1 cellular context compared by ENCODE assay signal in the genomic region with DNA sequence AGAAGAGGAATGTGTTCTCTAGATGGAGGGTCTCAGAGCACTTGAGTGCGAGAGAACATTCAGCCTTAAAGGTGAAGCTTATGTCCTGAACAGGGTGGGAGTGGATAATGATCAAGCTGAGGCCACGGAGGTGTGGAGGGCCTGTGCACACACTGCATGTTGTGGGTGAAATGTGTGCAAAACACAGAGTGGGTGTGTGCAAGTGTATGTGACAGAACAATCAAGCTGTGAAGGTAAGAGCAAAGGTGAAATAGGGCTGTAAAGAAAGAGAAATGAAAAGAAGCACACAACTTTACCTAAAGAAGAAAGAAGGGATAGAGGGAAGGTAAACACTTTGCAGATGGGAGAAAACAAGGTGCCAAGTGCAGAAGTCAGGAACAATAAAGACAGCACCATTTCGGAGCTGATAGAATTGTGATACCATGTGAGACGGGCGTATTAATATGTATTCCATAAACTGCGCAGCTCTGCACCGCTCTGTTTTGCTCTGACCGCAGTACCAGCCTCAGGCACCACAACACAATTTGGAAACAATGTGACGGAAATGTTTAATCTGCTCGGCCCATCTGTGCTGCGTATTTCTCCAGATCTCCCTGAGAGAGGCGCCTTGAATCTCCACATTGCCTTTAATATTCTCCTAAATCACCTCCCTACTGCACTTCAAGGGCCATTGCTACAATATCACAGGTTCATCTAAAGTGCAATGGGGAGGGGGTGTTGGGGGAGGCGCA.
TF ChIP-seq lines count a peak whose summit lies in the region.

No MANE protein-coding gene starts in this region.

TF ChIP-seq in GM23338, 12 proteins besides CTCF, POLR2A, EP300 and RAD21 (continued from another document):
- TF ChIP-seq, protein P1, sequence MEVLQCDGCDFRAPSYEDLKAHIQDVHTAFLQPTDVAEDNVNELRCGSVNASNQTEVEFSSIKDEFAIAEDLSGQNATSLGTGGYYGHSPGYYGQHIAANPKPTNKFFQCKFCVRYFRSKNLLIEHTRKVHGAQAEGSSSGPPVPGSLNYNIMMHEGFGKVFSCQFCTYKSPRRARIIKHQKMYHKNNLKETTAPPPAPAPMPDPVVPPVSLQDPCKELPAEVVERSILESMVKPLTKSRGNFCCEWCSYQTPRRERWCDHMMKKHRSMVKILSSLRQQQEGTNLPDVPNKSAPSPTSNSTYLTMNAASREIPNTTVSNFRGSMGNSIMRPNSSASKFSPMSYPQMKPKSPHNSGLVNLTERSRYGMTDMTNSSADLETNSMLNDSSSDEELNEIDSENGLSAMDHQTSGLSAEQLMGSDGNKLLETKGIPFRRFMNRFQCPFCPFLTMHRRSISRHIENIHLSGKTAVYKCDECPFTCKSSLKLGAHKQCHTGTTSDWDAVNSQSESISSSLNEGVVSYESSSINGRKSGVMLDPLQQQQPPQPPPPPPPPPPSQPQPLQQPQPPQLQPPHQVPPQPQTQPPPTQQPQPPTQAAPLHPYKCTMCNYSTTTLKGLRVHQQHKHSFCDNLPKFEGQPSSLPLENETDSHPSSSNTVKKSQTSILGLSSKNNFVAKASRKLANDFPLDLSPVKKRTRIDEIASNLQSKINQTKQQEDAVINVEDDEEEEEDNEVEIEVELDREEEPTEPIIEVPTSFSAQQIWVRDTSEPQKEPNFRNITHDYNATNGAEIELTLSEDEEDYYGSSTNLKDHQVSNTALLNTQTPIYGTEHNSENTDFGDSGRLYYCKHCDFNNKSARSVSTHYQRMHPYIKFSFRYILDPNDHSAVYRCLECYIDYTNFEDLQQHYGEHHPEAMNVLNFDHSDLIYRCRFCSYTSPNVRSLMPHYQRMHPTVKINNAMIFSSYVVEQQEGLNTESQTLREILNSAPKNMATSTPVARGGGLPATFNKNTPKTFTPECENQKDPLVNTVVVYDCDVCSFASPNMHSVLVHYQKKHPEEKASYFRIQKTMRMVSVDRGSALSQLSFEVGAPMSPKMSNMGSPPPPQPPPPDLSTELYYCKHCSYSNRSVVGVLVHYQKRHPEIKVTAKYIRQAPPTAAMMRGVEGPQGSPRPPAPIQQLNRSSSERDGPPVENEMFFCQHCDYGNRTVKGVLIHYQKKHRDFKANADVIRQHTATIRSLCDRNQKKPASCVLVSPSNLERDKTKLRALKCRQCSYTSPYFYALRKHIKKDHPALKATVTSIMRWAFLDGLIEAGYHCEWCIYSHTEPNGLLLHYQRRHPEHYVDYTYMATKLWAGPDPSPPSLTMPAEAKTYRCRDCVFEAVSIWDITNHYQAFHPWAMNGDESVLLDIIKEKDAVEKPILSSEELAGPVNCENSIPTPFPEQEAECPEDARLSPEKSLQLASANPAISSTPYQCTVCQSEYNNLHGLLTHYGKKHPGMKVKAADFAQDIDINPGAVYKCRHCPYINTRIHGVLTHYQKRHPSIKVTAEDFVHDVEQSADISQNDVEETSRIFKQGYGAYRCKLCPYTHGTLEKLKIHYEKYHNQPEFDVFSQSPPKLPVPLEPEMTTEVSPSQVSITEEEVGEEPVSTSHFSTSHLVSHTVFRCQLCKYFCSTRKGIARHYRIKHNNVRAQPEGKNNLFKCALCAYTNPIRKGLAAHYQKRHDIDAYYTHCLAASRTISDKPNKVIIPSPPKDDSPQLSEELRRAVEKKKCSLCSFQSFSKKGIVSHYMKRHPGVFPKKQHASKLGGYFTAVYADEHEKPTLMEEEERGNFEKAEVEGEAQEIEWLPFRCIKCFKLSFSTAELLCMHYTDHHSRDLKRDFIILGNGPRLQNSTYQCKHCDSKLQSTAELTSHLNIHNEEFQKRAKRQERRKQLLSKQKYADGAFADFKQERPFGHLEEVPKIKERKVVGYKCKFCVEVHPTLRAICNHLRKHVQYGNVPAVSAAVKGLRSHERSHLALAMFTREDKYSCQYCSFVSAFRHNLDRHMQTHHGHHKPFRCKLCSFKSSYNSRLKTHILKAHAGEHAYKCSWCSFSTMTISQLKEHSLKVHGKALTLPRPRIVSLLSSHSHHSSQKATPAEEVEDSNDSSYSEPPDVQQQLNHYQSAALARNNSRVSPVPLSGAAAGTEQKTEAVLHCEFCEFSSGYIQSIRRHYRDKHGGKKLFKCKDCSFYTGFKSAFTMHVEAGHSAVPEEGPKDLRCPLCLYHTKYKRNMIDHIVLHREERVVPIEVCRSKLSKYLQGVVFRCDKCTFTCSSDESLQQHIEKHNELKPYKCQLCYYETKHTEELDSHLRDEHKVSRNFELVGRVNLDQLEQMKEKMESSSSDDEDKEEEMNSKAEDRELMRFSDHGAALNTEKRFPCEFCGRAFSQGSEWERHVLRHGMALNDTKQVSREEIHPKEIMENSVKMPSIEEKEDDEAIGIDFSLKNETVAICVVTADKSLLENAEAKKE (CRISPR knock-in tag; IDR thresholded peaks at IDR 0.05): no peak
- TF ChIP-seq, protein P2, sequence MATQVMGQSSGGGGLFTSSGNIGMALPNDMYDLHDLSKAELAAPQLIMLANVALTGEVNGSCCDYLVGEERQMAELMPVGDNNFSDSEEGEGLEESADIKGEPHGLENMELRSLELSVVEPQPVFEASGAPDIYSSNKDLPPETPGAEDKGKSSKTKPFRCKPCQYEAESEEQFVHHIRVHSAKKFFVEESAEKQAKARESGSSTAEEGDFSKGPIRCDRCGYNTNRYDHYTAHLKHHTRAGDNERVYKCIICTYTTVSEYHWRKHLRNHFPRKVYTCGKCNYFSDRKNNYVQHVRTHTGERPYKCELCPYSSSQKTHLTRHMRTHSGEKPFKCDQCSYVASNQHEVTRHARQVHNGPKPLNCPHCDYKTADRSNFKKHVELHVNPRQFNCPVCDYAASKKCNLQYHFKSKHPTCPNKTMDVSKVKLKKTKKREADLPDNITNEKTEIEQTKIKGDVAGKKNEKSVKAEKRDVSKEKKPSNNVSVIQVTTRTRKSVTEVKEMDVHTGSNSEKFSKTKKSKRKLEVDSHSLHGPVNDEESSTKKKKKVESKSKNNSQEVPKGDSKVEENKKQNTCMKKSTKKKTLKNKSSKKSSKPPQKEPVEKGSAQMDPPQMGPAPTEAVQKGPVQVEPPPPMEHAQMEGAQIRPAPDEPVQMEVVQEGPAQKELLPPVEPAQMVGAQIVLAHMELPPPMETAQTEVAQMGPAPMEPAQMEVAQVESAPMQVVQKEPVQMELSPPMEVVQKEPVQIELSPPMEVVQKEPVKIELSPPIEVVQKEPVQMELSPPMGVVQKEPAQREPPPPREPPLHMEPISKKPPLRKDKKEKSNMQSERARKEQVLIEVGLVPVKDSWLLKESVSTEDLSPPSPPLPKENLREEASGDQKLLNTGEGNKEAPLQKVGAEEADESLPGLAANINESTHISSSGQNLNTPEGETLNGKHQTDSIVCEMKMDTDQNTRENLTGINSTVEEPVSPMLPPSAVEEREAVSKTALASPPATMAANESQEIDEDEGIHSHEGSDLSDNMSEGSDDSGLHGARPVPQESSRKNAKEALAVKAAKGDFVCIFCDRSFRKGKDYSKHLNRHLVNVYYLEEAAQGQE (IDR thresholded peaks at IDR 0.05; ENCODE audit: unreplicated experiment): no peak
- TF ChIP-seq EZH2phosphoT487 (IDR thresholded peaks at IDR 0.05; ENCODE audit: unreplicated experiment) (no peak), EZH2 (IDR thresholded peaks at IDR 0.05; ENCODE audit: low read depth, unreplicated experiment) (no peak)
TF ChIP-seq in GM23338: peak in this region for 0.
